In genomic region chr6:17394192-17394611, GRCh38 we compare ENCODE assay signal across 8 cellular contexts. TPM values are rescaled to one million over a fixed set of nuclear protein-coding genes. Genes with fewer than 3 reads are reported as not detected.
DNase-seq lines count a peak whose midpoint lies in the region; ATAC-seq and TF ChIP-seq lines count a peak whose summit lies in the region.

No MANE protein-coding gene starts in this region.

- in situ Hi-C loops in Caki2 (cut with HindIII; ENCODE audit: low pct_unique_long_range_greater_than_20kb, low sequenced_read_pairs) = no loop called here

- peaks cover 48% of the 10 kb centered on the region for H3K27me3 Mint-ChIP-seq in activated T-helper 1 cell treated with anti-CD3 and anti-CD28 coated beads, Interleukin-12 subunit alpha, Interleukin-12 subunit beta, Interleukin-2, Interleukin-4 antibody, amounts not matched to agents 30 ng/mL and 10 ng/mL and 1 ng/mL, durations not matched to agents 14 hours and 24 hours and 36 hours (ENCODE audit: insufficient read depth)
- peaks cover 55 to 81% of the 10 kb centered on the region in 2 donors for H3K27me3 Mint-ChIP-seq in effector memory CD8-positive, alpha-beta T cell

- DNase-seq in Caki2 (ENCODE audit: low read depth) (peak; percentile 78), cardiac muscle cell (ENCODE audit: low read depth in 1 of 2, low spot score in 1 of 2) (peak; percentile 58 to 82), omental fat pad (ENCODE audit: low spot score) (no peak), GM20000 (ENCODE audit: low spot score) (no peak), globus pallidus (ENCODE audit: low spot score) (no peak)
- no peak for DNase-seq in activated T-helper 1 cell treated with anti-CD3 and anti-CD28 coated beads, Interleukin-12 subunit alpha, Interleukin-12 subunit beta, Interleukin-2, Interleukin-4 antibody, amounts not matched to agents 30 ng/mL and 10 ng/mL and 1 ng/mL, durations not matched to agents 14 hours and 24 hours and 36 hours (ENCODE audit: low spot score)
- no peak for DNase-seq in effector memory CD8-positive, alpha-beta T cell

- H3K4me3 Mint-ChIP-seq in activated T-helper 1 cell treated with anti-CD3 and anti-CD28 coated beads, Interleukin-12 subunit alpha, Interleukin-12 subunit beta, Interleukin-2, Interleukin-4 antibody, amounts not matched to agents 30 ng/mL and 10 ng/mL and 1 ng/mL, durations not matched to agents 14 hours and 24 hours and 36 hours = peak overlapping the region; percentile 48
- H3K4me3 Mint-ChIP-seq in effector memory CD8-positive, alpha-beta T cell = peak overlapping the region in 1 of 2 donors; percentile 41

- H3K27me3 ChIP-seq in KMS-11 (ENCODE audit: insufficient read depth, low read depth) (no peaks in the 10 kb centered on the region), cardiac muscle cell (no peaks in the 10 kb centered on the region)

- H3K9ac ChIP-seq in KMS-11 = peak overlapping the region; percentile 62; the same call in 1 of the 2 replicates

- H3K4me2 ChIP-seq in KMS-11 = peak overlapping the region; percentile 48

- TF ChIP-seq CTCF in KMS-11 (conservative IDR thresholded peaks at IDR 0.05; ENCODE audit: low read depth, low read length) (no peak), cardiac muscle cell (IDR thresholded peaks at IDR 0.05; ENCODE audit: low read depth, low read length) (no peak), omental fat pad (IDR thresholded peaks at IDR 0.05) (no peak), GM20000 (IDR thresholded peaks at IDR 0.05; ENCODE audit: extremely low read depth, missing control alignments) (no peak)

- no peaks in the 10 kb centered on the region for H3K36me3 ChIP-seq in KMS-11 (ENCODE audit: insufficient read depth)
- H3K36me3 ChIP-seq in cardiac muscle cell = peaks cover 3% of the 10 kb centered on the region

- peak; percentile 67 for ATAC-seq in omental fat pad (ENCODE audit: low FRiP score)
- ATAC-seq in effector memory CD8-positive, alpha-beta T cell (replicated peaks) = no peak

- intact Hi-C loops in activated T-helper 1 cell treated with anti-CD3 and anti-CD28 coated beads, Interleukin-12 subunit alpha, Interleukin-12 subunit beta, Interleukin-2, Interleukin-4 antibody, amounts not matched to agents 30 ng/mL and 10 ng/mL and 1 ng/mL, durations not matched to agents 14 hours and 24 hours and 36 hours (cut with micrococcal nuclease) = no loop called here

- H3K79me2 ChIP-seq in KMS-11 (ENCODE audit: insufficient read depth, low read depth) = no peaks in the 10 kb centered on the region

- no peaks in the 10 kb centered on the region for H3K36me3 Mint-ChIP-seq in activated T-helper 1 cell treated with anti-CD3 and anti-CD28 coated beads, Interleukin-12 subunit alpha, Interleukin-12 subunit beta, Interleukin-2, Interleukin-4 antibody, amounts not matched to agents 30 ng/mL and 10 ng/mL and 1 ng/mL, durations not matched to agents 14 hours and 24 hours and 36 hours (ENCODE audit: low read depth)
- H3K36me3 Mint-ChIP-seq in effector memory CD8-positive, alpha-beta T cell (ENCODE audit: insufficient read depth) = no peaks in the 10 kb centered on the region

- H3K4me1 ChIP-seq in KMS-11 (ENCODE audit: low read depth, poor library complexity, severe bottlenecking) (peaks cover 10% of the 10 kb centered on the region), cardiac muscle cell (ENCODE audit: low read depth) (no peaks in the 10 kb centered on the region)

- no peak overlapping the region for H3K4me3 ChIP-seq in KMS-11 (IDR thresholded peaks at IDR 0.05; ENCODE audit: insufficient read depth, low read depth, low read length)
- H3K4me3 ChIP-seq in cardiac muscle cell = peak overlapping the region; percentile 79

- no peak overlapping the region for H3K27ac Mint-ChIP-seq in activated T-helper 1 cell treated with anti-CD3 and anti-CD28 coated beads, Interleukin-12 subunit alpha, Interleukin-12 subunit beta, Interleukin-2, Interleukin-4 antibody, amounts not matched to agents 30 ng/mL and 10 ng/mL and 1 ng/mL, durations not matched to agents 14 hours and 24 hours and 36 hours
- H3K27ac Mint-ChIP-seq in effector memory CD8-positive, alpha-beta T cell = no peak overlapping the region

- no peaks in the 10 kb centered on the region for H4K20me1 ChIP-seq in KMS-11 (ENCODE audit: insufficient read depth)

- H3K9me3 Mint-ChIP-seq in activated T-helper 1 cell treated with anti-CD3 and anti-CD28 coated beads, Interleukin-12 subunit alpha, Interleukin-12 subunit beta, Interleukin-2, Interleukin-4 antibody, amounts not matched to agents 30 ng/mL and 10 ng/mL and 1 ng/mL, durations not matched to agents 14 hours and 24 hours and 36 hours = no peaks in the 10 kb centered on the region
- no peaks in the 10 kb centered on the region for H3K9me3 Mint-ChIP-seq in effector memory CD8-positive, alpha-beta T cell

- no peaks in the 10 kb centered on the region for H3K9me3 ChIP-seq in cardiac muscle cell (ENCODE audit: low read depth)

- no peak overlapping the region for H3K27ac ChIP-seq in KMS-11
- peak overlapping the region; percentile 99 for H3K27ac ChIP-seq in cardiac muscle cell

- H3K4me1 Mint-ChIP-seq in activated T-helper 1 cell treated with anti-CD3 and anti-CD28 coated beads, Interleukin-12 subunit alpha, Interleukin-12 subunit beta, Interleukin-2, Interleukin-4 antibody, amounts not matched to agents 30 ng/mL and 10 ng/mL and 1 ng/mL, durations not matched to agents 14 hours and 24 hours and 36 hours (ENCODE audit: low read depth) = no peaks in the 10 kb centered on the region
- peaks cover 0 to 2% of the 10 kb centered on the region in 2 donors for H3K4me1 Mint-ChIP-seq in effector memory CD8-positive, alpha-beta T cell (ENCODE audit: low read depth in 2 of 2)

- peak overlapping the region; percentile 78 for H2AFZ ChIP-seq in KMS-11 (ENCODE audit: low read depth)

RNA-seq across cellular contexts. Expression of gene CAP2, which starts 0.8 kb away (rescaled TPM):
- total RNA-seq in Caki2 (2014; rRNA removed; shearing (Covaris generic); ENCODE audit: low replicate concordance) = 16.5 and 18.4 TPM in 2 replicates
- not detected in 2 replicates for total RNA-seq in activated T-helper 1 cell treated with anti-CD3 and anti-CD28 coated beads, Interleukin-12 subunit alpha, Interleukin-12 subunit beta, Interleukin-2, Interleukin-4 antibody, amounts not matched to agents 30 ng/mL and 10 ng/mL and 1 ng/mL, durations not matched to agents 14 hours and 24 hours and 36 hours
- total RNA-seq in cardiac muscle cell (95.7 and 106 TPM in 2 replicates), omental fat pad (1 to 10 TPM; 3.5 to 8.9 (median 4.5) TPM)
- 262 and 328 TPM in 2 replicates for polyA plus RNA-seq in cardiac muscle cell

Comparison
In these comparisons a context has a peak if more than half of its experiments do, and no peak if none do; other contexts are left out.
1. DNase-seq: peak in Caki2 (single experiment) and cardiac muscle cell (2 of 2); none in activated T-helper 1 cell treated with anti-CD3 and anti-CD28 coated beads, Interleukin-12 subunit alpha, Interleukin-12 subunit beta, Interleukin-2, Interleukin-4 antibody, amounts not matched to agents 30 ng/mL and 10 ng/mL and 1 ng/mL, durations not matched to agents 14 hours and 24 hours and 36 hours (single experiment), omental fat pad (single experiment), GM20000 (single experiment), globus pallidus (single experiment) and effector memory CD8-positive, alpha-beta T cell (0 of 3).